ENCODE assay signal across 18 cellular contexts in genomic region chr20:5215592-5216304, GRCh38.
DNase-seq lines count a peak whose midpoint lies in the region; ATAC-seq, FAIRE-seq and TF ChIP-seq lines count a peak whose summit lies in the region.
"Had no signal": no experiment of that assay in that cellular context is flagged by ENCODE, and none has a peak within 500 bp of the region (broad histone marks: within the 10 kb centered on the region; RNA-seq: fewer than 3 reads in every experiment).

No MANE protein-coding gene starts in this region.

- dilution Hi-C loops in IMR-90 (cut with HindIII; ENCODE audit: low sequenced_read_pairs, unreplicated experiment): no loop called here

- H3K4me3 ChIP-seq in A673 (ENCODE audit: low read depth, low read length, poor library complexity, severe bottlenecking): no peak overlapping the region
- H3K4me3 ChIP-seq in IMR-90 (ENCODE audit: insufficient read depth, low read depth, low read length): no peak overlapping the region
- H3K4me3 ChIP-seq in K562: no peak overlapping the region
- H3K4me3 ChIP-seq in HepG2 (replicated peaks in 1 of 3; ENCODE audit: insufficient read depth in 1 of 3, low read depth in 2 of 3, low read length in 3 of 3): no peak overlapping the region
- H3K4me3 ChIP-seq in lower leg skin (ENCODE audit: low read depth, poor library complexity, severe bottlenecking): no peak overlapping the region
- H3K4me3 ChIP-seq in OCI-LY7 (ENCODE audit: low read depth, low read length, poor library complexity, severe bottlenecking): no peak overlapping the region
- H3K4me3 ChIP-seq: SJSA1, thyroid gland had no signal

- H3K56ac ChIP-seq in IMR-90 (ENCODE audit: extremely low read depth, insufficient read depth, low read length): no peak overlapping the region

- no peak overlapping the region for H2BK20ac ChIP-seq in IMR-90 (ENCODE audit: low read depth, low read length)

- H3K9me2 ChIP-seq in OCI-LY7 (ENCODE audit: insufficient read depth, low read length): no peaks in the 10 kb centered on the region

- H3K4ac ChIP-seq in IMR-90 (ENCODE audit: low read depth, low read length): no peak overlapping the region; the same call in 1 of the 2 replicates

- H3K4me1 ChIP-seq in A673 (ENCODE audit: insufficient read depth, low read length, poor library complexity, severe bottlenecking) (peaks cover 20% of the 10 kb centered on the region), IMR-90 (ENCODE audit: control insufficient read depth, insufficient read depth, low read length) (peaks cover 7% of the 10 kb centered on the region), K562 (replicated peaks in 1 of 2; ENCODE audit: control insufficient read depth in 2 of 2, insufficient read depth in 2 of 2, low read length in 2 of 2) (no peaks in the 10 kb centered on the region), HepG2 (ENCODE audit: insufficient read depth, low read length) (peaks cover 52% of the 10 kb centered on the region), OCI-LY7 (ENCODE audit: insufficient read depth, low read length, poor library complexity, severe bottlenecking) (peaks cover 4% of the 10 kb centered on the region)
- H3K4me1 ChIP-seq: thyroid gland had no signal

- FAIRE-seq in K562 (lab: Jason Lieb, UNC) (peak; percentile 23), HepG2 (lab: Jason Lieb, UNC) (no peak)

- H2BK5ac ChIP-seq in IMR-90 (ENCODE audit: low read depth, low read length, poor library complexity, severe bottlenecking): no peak overlapping the region

- H3K4me2 ChIP-seq in IMR-90 (ENCODE audit: low read depth, low read length): peak overlapping the region; percentile 61; the same call in 1 of the 2 replicates
- no peak overlapping the region for H3K4me2 ChIP-seq in K562 (ENCODE audit: insufficient read depth, low read length)
- no peak overlapping the region for H3K4me2 ChIP-seq in HepG2 (ENCODE audit: low read depth, low read length)
- H3K4me2 ChIP-seq in OCI-LY7 (ENCODE audit: low read length): no peak overlapping the region

- TF ChIP-seq CTCF in A673 (conservative IDR thresholded peaks at IDR 0.05; ENCODE audit: low read depth, low read length) (no peak), IMR-90 (conservative IDR thresholded peaks at IDR 0.05; ENCODE audit: low read depth, low read length) (no peak), K562 (IDR thresholded peaks at IDR 0.05 in 2 of 3, conservative IDR thresholded peaks at IDR 0.05 in 1 of 3; ENCODE audit: insufficient read depth in 2 of 3, low read depth in 1 of 3, low read length in 3 of 3) (no peak), HepG2 (CRISPR knock-in tag; IDR thresholded peaks at IDR 0.05) (no peak), lower leg skin (IDR thresholded peaks at IDR 0.05) (no peak), GM13977 (IDR thresholded peaks at IDR 0.05; ENCODE audit: extremely low read depth, insufficient read depth, missing control alignments) (no peak), OCI-LY7 (conservative IDR thresholded peaks at IDR 0.05; ENCODE audit: low read length) (no peak)

- H2AK5ac ChIP-seq in IMR-90 (ENCODE audit: low read depth, low read length): no peak overlapping the region

- 0% methylated on average over 1 of the region's 4 CpGs; no CpG with 5 or more reads in 1 of the 2 experiments for WGBS in IMR-90 (ENCODE audit: extremely low coverage in 2 of 2, insufficient read length in 1 of 2), 2 experiments
- WGBS in K562 (ENCODE audit: insufficient coverage, low coverage, missing lambda C conversion rate): 13% methylated on average over 4 of the region's 4 CpGs
- WGBS in HepG2 (ENCODE audit: low lambda C conversion rate): 90% methylated on average over 4 of the region's 4 CpGs
- 37 to 50% methylated on average over 4 of the region's 4 CpGs for WGBS in lower leg skin, 2 donors

- H3K27me3 ChIP-seq in A673 (replicated peaks; ENCODE audit: insufficient read depth, low read depth, low read length, poor library complexity) (no peaks in the 10 kb centered on the region), IMR-90 (ENCODE audit: control insufficient read depth, insufficient read depth, low read length) (no peaks in the 10 kb centered on the region), K562 (ENCODE audit: control insufficient read depth in 2 of 2, insufficient read depth in 2 of 2, low read length in 2 of 2) (no peaks in the 10 kb centered on the region; a peak in 1 of 5 replicates), HepG2 (ENCODE audit: control insufficient read depth in 1 of 2, insufficient read depth in 2 of 2, low read length in 2 of 2) (no peaks in the 10 kb centered on the region)
- H3K27me3 ChIP-seq: SJSA1, thyroid gland had no signal

- H4K20me1 ChIP-seq in IMR-90 (ENCODE audit: insufficient read depth, low read length) (peaks cover 3% of the 10 kb centered on the region; the same call in 1 of the 2 replicates), K562 (replicated peaks; ENCODE audit: control insufficient read depth, insufficient read depth, low read length) (no peaks in the 10 kb centered on the region), HepG2 (ENCODE audit: insufficient read depth, low read length) (no peaks in the 10 kb centered on the region), OCI-LY7 (ENCODE audit: insufficient read depth, low read length) (no peaks in the 10 kb centered on the region)

- TF ChIP-seq POLR2A in IMR-90 (IDR thresholded peaks at IDR 0.05; ENCODE audit: low read depth, low read length) (no peak), K562 (conservative IDR thresholded peaks at IDR 0.05) (no peak), HepG2 (IDR thresholded peaks at IDR 0.05; ENCODE audit: insufficient read depth in 1 of 2, low read depth in 2 of 2, low read length in 2 of 2) (no peak), lower leg skin (IDR thresholded peaks at IDR 0.05) (no peak)

- H3K18ac ChIP-seq in IMR-90 (ENCODE audit: low read depth, low read length): no peak overlapping the region

- H2AFZ ChIP-seq in IMR-90 (replicated peaks; ENCODE audit: low read length, poor library complexity): no peak overlapping the region
- H2AFZ ChIP-seq in K562 (ENCODE audit: low read depth, low read length): no peak overlapping the region
- H2AFZ ChIP-seq in HepG2 (ENCODE audit: low read length): no peak overlapping the region
- H2AFZ ChIP-seq in OCI-LY7 (ENCODE audit: low read length): no peak overlapping the region

- H4K91ac ChIP-seq in IMR-90 (ENCODE audit: insufficient read depth, low read depth, low read length): no peak overlapping the region

- no peak overlapping the region; the same call in 2 of the 3 replicates for H2BK15ac ChIP-seq in IMR-90 (ENCODE audit: low read depth, low read length)

- BruUV-seq in A673 (replicated peaks; lab: Mats Ljungman, UMichigan): no TSS peak
- no TSS peak for BruUV-seq in IMR-90 (replicated peaks; lab: Mats Ljungman, UMichigan)
- BruUV-seq in K562 (replicated peaks; lab: Mats Ljungman, UMichigan): no TSS peak
- no TSS peak for BruUV-seq in HepG2 (replicated peaks; lab: Mats Ljungman, UMichigan)
- no TSS peak for BruUV-seq in OCI-LY7 (replicated peaks; lab: Mats Ljungman, UMichigan)

- H4K5ac ChIP-seq in IMR-90 (ENCODE audit: low read depth, low read length): no peak overlapping the region; the same call in 1 of the 2 replicates

- H3K27ac ChIP-seq in A673 (ENCODE audit: low read depth, low read length, poor library complexity, severe bottlenecking) (peak overlapping the region; percentile 51), IMR-90 (ENCODE audit: insufficient read depth, low read length) (no peak overlapping the region), K562 (ENCODE audit: extremely low read depth, low read depth, low read length) (no peak overlapping the region), HepG2 (ENCODE audit: extremely low read length, insufficient read depth, low read length) (no peak overlapping the region), OCI-LY7 (ENCODE audit: low read depth, low read length, poor library complexity, severe bottlenecking) (no peak overlapping the region)
- H3K27ac ChIP-seq: SJSA1, thyroid gland had no signal

- TF ChIP-seq EP300 in K562 (IDR thresholded peaks at IDR 0.05; ENCODE audit: low read length) (no peak), HepG2 (IDR thresholded peaks at IDR 0.05; ENCODE audit: low read depth in 2 of 2, low read length in 2 of 2) (no peak), HepG2 (CRISPR knock-in tag; IDR thresholded peaks at IDR 0.05; ENCODE audit: borderline replicate concordance) (no peak)

- H3K9ac ChIP-seq in IMR-90 (ENCODE audit: low read depth, low read length) (no peak overlapping the region), K562 (ENCODE audit: insufficient read depth in 1 of 2, low read depth in 2 of 2, low read length in 2 of 2) (no peak overlapping the region), HepG2 (ENCODE audit: insufficient read depth, low read depth, low read length) (no peak overlapping the region)

- no peaks in the 10 kb centered on the region; a peak in 1 of 4 replicates for H3K79me1 ChIP-seq in IMR-90 (ENCODE audit: low read depth in 1 of 2, low read length in 2 of 2)

- POLR2A ChIA-PET in A673 (lab: Charles Lee; ENCODE audit: low non-redundant PET) (no interaction called here), IMR-90 (lab: Charles Lee; ENCODE audit: unreplicated experiment) (no interaction called here), K562 (lab: Yijun Ruan, JAX) (no interaction called here), HepG2 (lab: Yijun Ruan, JAX) (interaction anchor here (1.2 kb wide), 1 partner anchor 89 kb away, joined by 7 read pairs; the partner anchor contains the start of gene CDS2), OCI-LY7 (lab: Charles Lee) (interaction anchor here (0.7 to 1.3 kb wide), 2 partner anchors 11 to 89 kb away, joined by 3 read pairs; partner anchors contain the start of gene CDS2)

- peak; percentile 68 for ATAC-seq in IMR-90 (ENCODE audit: low read depth)
- ATAC-seq in K562: no peak
- peak; percentile 6; the same call in 1 of the 3 replicates for ATAC-seq in HepG2
- ATAC-seq in HG03432 (IDR thresholded peaks at IDR 0.05; ENCODE audit: unreplicated experiment): no peak
- ATAC-seq: activated naive CD4-positive, alpha-beta T cell treated with anti-CD3 and anti-CD28 coated beads, Interleukin-2, amount 50 U/mL, for 72 hours; activated T-cell treated with anti-CD3 and anti-CD28 coated beads, Interleukin-2, amount 50 U/mL, for 4 hours had no signal

- H3K9me3 ChIP-seq in A673 (ENCODE audit: low read depth, low read length, poor library complexity, severe bottlenecking) (no peaks in the 10 kb centered on the region), IMR-90 (ENCODE audit: control insufficient read depth, insufficient read depth, low read length) (no peaks in the 10 kb centered on the region), K562 (replicated peaks; ENCODE audit: control insufficient read depth, insufficient read depth, low read depth, low read length) (no peaks in the 10 kb centered on the region), HepG2 (ENCODE audit: low read length) (no peaks in the 10 kb centered on the region), OCI-LY7 (ENCODE audit: low read length) (no peaks in the 10 kb centered on the region)
- H3K9me3 ChIP-seq: SJSA1, thyroid gland had no signal

- H4K8ac ChIP-seq in IMR-90 (ENCODE audit: low read depth in 2 of 2, low read length in 2 of 2): no peak overlapping the region; a peak in 1 of 4 replicates

- DNase-seq in A673 (ENCODE audit: low spot score) (peak; percentile 88), IMR-90 (peak; percentile 33), K562 (ENCODE audit: extremely low read depth in 1 of 4, low spot score in 3 of 4) (no peak), HepG2 (ENCODE audit: low spot score) (no peak), lower leg skin (ENCODE audit: low spot score in 2 of 2) (no peak), GM13977 (ENCODE audit: low spot score) (no peak), OCI-LY7 (ENCODE audit: low spot score) (no peak)
- DNase-seq: ACHN; activated T-cell treated with anti-CD3 and anti-CD28 coated beads, Interleukin-2, amount 50 U/mL, for 4 hours; Calu3; KG1; NCI-H1105; NCI-H2171 treated with DMSO at 0.1 percent for 48 hours; NK-92 treated with Interleukin-12 subunit alpha and Interleukin-12 subunit beta, amount 100 ng/mL, for 24 hours; thyroid gland had no signal

- peak overlapping the region; percentile 60 for H3K14ac ChIP-seq in IMR-90 (replicated peaks; ENCODE audit: low read depth, low read length)

- peak overlapping the region; percentile 68; the same call in 1 of the 2 replicates for H3K23ac ChIP-seq in IMR-90 (ENCODE audit: low read depth, low read length)

- CTCF ChIA-PET in A673 (lab: Charles Lee) (interaction anchor here (2.5 kb wide), 1 partner anchor 11 kb away, joined by 10 read pairs; no protein-coding TSS in a partner anchor), IMR-90 (lab: Yijun Ruan, JAX) (interaction anchor here (3.1 kb wide), 1 partner anchor 11 kb away, joined by 13 read pairs; no protein-coding TSS in a partner anchor), K562 (lab: Yijun Ruan, JAX; ENCODE audit: low intra/inter-chr PET ratio) (no interaction called here), HepG2 (lab: Yijun Ruan, JAX; ENCODE audit: low intra/inter-chr PET ratio, low total read pairs) (interaction anchor here (1.6 kb wide), 1 partner anchor 11 kb away, joined by 4 read pairs; no protein-coding TSS in a partner anchor), OCI-LY7 (lab: Charles Lee; ENCODE audit: unreplicated experiment) (no interaction called here)

- H3K36me3 ChIP-seq in A673 (ENCODE audit: insufficient read depth, low read length, poor library complexity, severe bottlenecking) (no peaks in the 10 kb centered on the region), IMR-90 (ENCODE audit: control insufficient read depth, insufficient read depth, low read length) (peaks cover 5% of the 10 kb centered on the region; the same call in 1 of the 2 replicates), K562 (ENCODE audit: control insufficient read depth, insufficient read depth, low read length) (no peaks in the 10 kb centered on the region), HepG2 (replicated peaks in 1 of 2; ENCODE audit: control insufficient read depth in 1 of 2, insufficient read depth in 2 of 2, low read length in 2 of 2) (no peaks in the 10 kb centered on the region; a peak in 1 of 5 replicates), OCI-LY7 (ENCODE audit: insufficient read depth, low read length) (no peaks in the 10 kb centered on the region)
- H3K36me3 ChIP-seq: SJSA1 had no signal

- peaks cover 13% of the 10 kb centered on the region for H3K9me1 ChIP-seq in IMR-90 (ENCODE audit: insufficient read depth, low read length)
- H3K9me1 ChIP-seq in K562 (ENCODE audit: control insufficient read depth, insufficient read depth, low read length): no peaks in the 10 kb centered on the region

- TF ChIP-seq RAD21 in IMR-90 (IDR thresholded peaks at IDR 0.05; ENCODE audit: low read length) (no peak), K562 (CRISPR knock-in tag; conservative IDR thresholded peaks at IDR 0.05 in 1 of 2, IDR thresholded peaks at IDR 0.05 in 1 of 2) (no peak), HepG2 (CRISPR knock-in tag; IDR thresholded peaks at IDR 0.05) (no peak)

- in situ Hi-C loops in IMR-90 (cut with MboI; ENCODE audit: low sequenced_read_pairs): no loop called here
- in situ Hi-C loops in K562 (cut with MboI): loop anchor here (5.0 kb wide), 1 partner anchor 473 kb away; no protein-coding TSS in a partner anchor
- in situ Hi-C loops in HepG2 (cut with HindIII; ENCODE audit: extremely low pct_ligation_motif_present, low pct_unique_long_range_greater_than_20kb): no loop called here
- in situ Hi-C loops in GM13977 (cut with MboI; ENCODE audit: low pct_unique_long_range_greater_than_20kb, low sequenced_read_pairs, unreplicated experiment): no loop called here

- no peak overlapping the region for H2BK120ac ChIP-seq in IMR-90 (ENCODE audit: low read depth, low read length)

- H2AK9ac ChIP-seq in IMR-90 (replicated peaks; ENCODE audit: low read depth, low read length, poor library complexity): no peak overlapping the region

- intact Hi-C loops in A673 (cut with micrococcal nuclease; ENCODE audit: unreplicated experiment) (no loop called here), IMR-90 (cut with micrococcal nuclease) (no loop called here), K562 (cut with micrococcal nuclease) (no loop called here), HepG2 (cut with micrococcal nuclease; ENCODE audit: unreplicated experiment) (no loop called here), lower leg skin (cut with DNase I; ENCODE audit: low total_unique reads) (no loop called here), OCI-LY7 (cut with micrococcal nuclease; ENCODE audit: unreplicated experiment) (no loop called here)

- H3K79me2 ChIP-seq in K562 (ENCODE audit: control insufficient read depth, insufficient read depth, low read length) (no peaks in the 10 kb centered on the region), HepG2 (ENCODE audit: insufficient read depth, low read length) (no peaks in the 10 kb centered on the region), OCI-LY7 (ENCODE audit: insufficient read depth, low read depth, low read length) (no peaks in the 10 kb centered on the region)

Comparison
In these comparisons a context has a peak if more than half of its experiments do, and no peak if none do; other contexts are left out.
1. DNase-seq: peak in A673 (single experiment) and IMR-90 (single experiment); none in K562 (0 of 4), HepG2 (single experiment), lower leg skin (0 of 2), GM13977 (single experiment) and OCI-LY7 (single experiment).
2. ATAC-seq: peak in IMR-90 (single experiment) and HepG2 (single experiment); none in K562 (single experiment) and HG03432 (single experiment).
3. CTCF ChIA-PET loops: an anchor here in A673 (2.5 kb wide), IMR-90 (3.1 kb wide) and HepG2 (1.6 kb wide); none called in K562 and OCI-LY7.
4. POLR2A ChIA-PET loops: an anchor here in HepG2 (1.2 kb wide) and OCI-LY7 (0.7 to 1.3 kb wide); none called in A673, IMR-90 and K562.